In the genomic region with DNA sequence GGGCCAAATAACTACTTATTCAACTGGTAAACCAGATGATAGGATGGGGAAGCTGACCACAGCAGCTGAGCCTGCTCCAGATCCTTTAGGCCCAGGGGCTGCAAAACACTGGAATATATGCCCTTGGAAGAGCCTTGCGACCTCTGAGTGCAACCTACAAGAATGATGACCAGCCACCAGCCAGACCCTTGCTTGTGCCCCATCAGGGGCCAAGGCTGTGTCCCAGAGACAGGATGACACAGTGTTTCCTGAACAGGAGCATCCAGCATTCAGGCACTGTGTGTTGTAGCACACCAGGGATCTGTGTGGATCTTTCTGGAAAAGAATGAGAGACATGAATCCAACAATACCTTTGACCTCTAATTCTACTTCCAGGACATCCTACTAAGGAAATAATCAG, we compare ENCODE assay signal across 7 cellular contexts. TPM values are rescaled to one million over a fixed set of nuclear protein-coding genes. Genes with fewer than 3 reads are reported as not detected.
"Had no signal": no experiment of that assay in that cellular context is flagged by ENCODE, and none has a peak within 500 bp of the region (broad histone marks: within the 10 kb centered on the region; RNA-seq: fewer than 3 reads in every experiment).

No MANE protein-coding gene starts in this region.

- H3K4me2 ChIP-seq: GM23338 had no signal

- FAIRE-seq: H1, H54, HepG2 had no signal

- H3K9me3 Mint-ChIP-seq: H9 had no signal

- H3K27ac ChIP-seq: HL-60 had no signal

- H3K4me3 Mint-ChIP-seq: GM23338, H9 had no signal

- H3K27ac Mint-ChIP-seq: GM23338, H9 had no signal

- DNase-seq: H9, HCEC 1CT had no signal

- H3K4me3 ChIP-seq: GM23338 had no signal

- ATAC-seq: GM23338, HepG2 had no signal

RNA-seq across cellular contexts. Expression of gene GJB2, which starts 46.4 kb away (rescaled TPM):
- total RNA-seq: GM23338 had no signal
- polyA plus RNA-seq: GM23338 had no signal
